ENCODE assay signal across 1 cellular context in genomic region chr11:6538456-6538855, GRCh38.
TF ChIP-seq lines count a peak whose summit lies in the region.

No MANE protein-coding gene starts in this region.

TF ChIP-seq in A549, 52 proteins besides CTCF, POLR2A, EP300 and RAD21 (continued from another document):
- TF ChIP-seq E2F6 (IDR thresholded peaks at IDR 0.05; ENCODE audit: borderline replicate concordance, low read depth) (no peak), TFCP2L1 (CRISPR knock-in tag; IDR thresholded peaks at IDR 0.05) (no peak), RCOR1 (IDR thresholded peaks at IDR 0.05; ENCODE audit: low read depth, low read length) (no peak), BHLHE40 (IDR thresholded peaks at IDR 0.05; ENCODE audit: low read depth, low read length) (no peak)
